Comparison of ENCODE assay signal across 15 cellular contexts in genomic region chr12:4824415-4824814, GRCh38.
DNase-seq lines count a peak whose midpoint lies in the region; ATAC-seq and TF ChIP-seq lines count a peak whose summit lies in the region.
"Had no signal": no experiment of that assay in that cellular context is flagged by ENCODE, and none has a peak within 500 bp of the region (broad histone marks: within the 10 kb centered on the region; RNA-seq: fewer than 3 reads in every experiment).

No MANE protein-coding gene starts in this region.

- H3K79me2 ChIP-seq in Loucy (ENCODE audit: insufficient read depth, low read length) (peaks cover 52% of the 10 kb centered on the region), mammary epithelial cell (ENCODE audit: insufficient read depth, low read length) (no peaks in the 10 kb centered on the region), mesendoderm (ENCODE audit: control insufficient read depth, insufficient read depth, low read length) (no peaks in the 10 kb centered on the region)

- no peak overlapping the region for H3K56ac ChIP-seq in mesendoderm (ENCODE audit: low read length)

- H3K9me3 ChIP-seq in Loucy (ENCODE audit: insufficient read depth, low read depth, low read length), result no peaks in the 10 kb centered on the region
- no peaks in the 10 kb centered on the region for H3K9me3 ChIP-seq in mammary epithelial cell (replicated peaks; ENCODE audit: insufficient read depth, low read length)
- H3K9me3 ChIP-seq: esophagus muscularis mucosa, prostate gland had no signal

- H3K27ac ChIP-seq in mammary epithelial cell (ENCODE audit: insufficient read depth, low read depth, low read length) (no peak overlapping the region), mesendoderm (ENCODE audit: low read depth, low read length) (no peak overlapping the region)
- H3K27ac ChIP-seq: esophagus muscularis mucosa, prostate gland had no signal

- ATAC-seq in Right ventricle myocardium inferior (no peak), HG03354 (IDR thresholded peaks at IDR 0.05; ENCODE audit: poor library complexity, severe bottlenecking, unreplicated experiment) (no peak), GM18867 (IDR thresholded peaks at IDR 0.05; ENCODE audit: unreplicated experiment) (no peak)
- ATAC-seq: activated T-helper 17 cell treated with anti-CD3 and anti-CD28 coated beads, Interleukin-2, amount 50 U/mL, for 72 hours had no signal

- in situ Hi-C loops in mammary epithelial cell (cut with MboI; ENCODE audit: low sequenced_read_pairs in 2 of 2), result no loop called here

- no peak for TF ChIP-seq CTCF in Loucy (conservative IDR thresholded peaks at IDR 0.05; ENCODE audit: low read length)
- TF ChIP-seq CTCF in mammary epithelial cell (conservative IDR thresholded peaks at IDR 0.05 in 1 of 2, IDR thresholded peaks at IDR 0.05 in 1 of 2; ENCODE audit: extremely low read depth in 1 of 2, insufficient read depth in 1 of 2, low read depth in 1 of 2, low read length in 2 of 2), result no peak

- CTCF ChIA-PET in mammary epithelial cell (lab: Charles Lee; ENCODE audit: low non-redundant PET), result no interaction called here

- 77% methylated on average over 8 of the region's 8 CpGs for WGBS in mammary epithelial cell (ENCODE audit: low coverage, missing lambda C conversion rate)
- WGBS in mesendoderm (ENCODE audit: extremely low coverage, insufficient coverage, low lambda C conversion rate), result no CpG with 5 or more reads among the region's 8 CpGs

- H3K23ac ChIP-seq in mesendoderm (ENCODE audit: low read length), result no peak overlapping the region

- H3K27me3 ChIP-seq in Loucy (ENCODE audit: insufficient read depth, low read length, poor library complexity, severe bottlenecking) (no peaks in the 10 kb centered on the region), mammary epithelial cell (ENCODE audit: insufficient read depth, low read length) (no peaks in the 10 kb centered on the region), mesendoderm (ENCODE audit: insufficient read depth, low read length, poor library complexity) (no peaks in the 10 kb centered on the region)

- intact Hi-C loops in mammary epithelial cell (cut with micrococcal nuclease), result no loop called here
- intact Hi-C loops in Right ventricle myocardium inferior (cut with DNase I), result no loop called here

- H3K36me3 ChIP-seq in Loucy (ENCODE audit: insufficient read depth, low read length) (no peaks in the 10 kb centered on the region), mammary epithelial cell (ENCODE audit: insufficient read depth, low read length) (no peaks in the 10 kb centered on the region), mesendoderm (ENCODE audit: control insufficient read depth, insufficient read depth, low read length) (no peaks in the 10 kb centered on the region)
- H3K36me3 ChIP-seq: esophagus muscularis mucosa, prostate gland had no signal

- H4K8ac ChIP-seq in mesendoderm (ENCODE audit: low read depth, low read length), result no peak overlapping the region

- BruUV-seq in mammary epithelial cell (replicated peaks; lab: Mats Ljungman, UMichigan), result no TSS peak

- H3K4me3 ChIP-seq in Loucy (ENCODE audit: low read length, poor library complexity, severe bottlenecking), result no peak overlapping the region
- no peak overlapping the region for H3K4me3 ChIP-seq in mammary epithelial cell (replicated peaks in 1 of 3; ENCODE audit: insufficient read depth in 1 of 3, low read depth in 2 of 3, low read length in 3 of 3)
- H3K4me3 ChIP-seq in mesendoderm (ENCODE audit: low read length), result no peak overlapping the region
- H3K4me3 ChIP-seq: esophagus muscularis mucosa, prostate gland had no signal

- H3K9ac ChIP-seq in Loucy (ENCODE audit: low read depth, low read length, poor library complexity, severe bottlenecking) (no peak overlapping the region), mammary epithelial cell (ENCODE audit: insufficient read depth, low read length) (no peak overlapping the region), mesendoderm (ENCODE audit: low read length) (no peak overlapping the region)

- peak; percentile 82 for DNase-seq in Daoy (ENCODE audit: low read depth)
- peak; percentile 19 for DNase-seq in mammary epithelial cell
- DNase-seq in mesendoderm, result peak; percentile 84
- DNase-seq in NCI-H2227 (lab: John Stamatoyannopoulos, UW; ENCODE audit: unreplicated experiment), result no peak
- DNase-seq in Right ventricle myocardium inferior (ENCODE audit: missing footprints), result no peak
- DNase-seq: activated CD4-positive, alpha-beta T cell treated with anti-CD3 and anti-CD28 coated beads for 48 hours; central memory CD4-positive, alpha-beta T cell; NCI-H1417 treated with DMSO at 0.1 percent for 48 hours; NCI-H748 treated with DMSO at 0.1 percent for 48 hours had no signal

- peaks cover 54% of the 10 kb centered on the region for H3K4me1 ChIP-seq in Loucy (ENCODE audit: insufficient read depth, low read length, poor library complexity, severe bottlenecking)
- H3K4me1 ChIP-seq in mammary epithelial cell (ENCODE audit: insufficient read depth, low read length), result peaks cover 6% of the 10 kb centered on the region
- H3K4me1 ChIP-seq in mesendoderm (ENCODE audit: control insufficient read depth, low read depth, low read length), result no peaks in the 10 kb centered on the region
- H3K4me1 ChIP-seq: prostate gland had no signal

- no peaks in the 10 kb centered on the region for H4K20me1 ChIP-seq in Loucy (ENCODE audit: insufficient read depth, low read length, poor library complexity, severe bottlenecking)
- H4K20me1 ChIP-seq in mammary epithelial cell (ENCODE audit: insufficient read depth, low read length), result no peaks in the 10 kb centered on the region

- dilution Hi-C loops in mammary epithelial cell (cut with HindIII; ENCODE audit: low sequenced_read_pairs), result loop anchor here (5.0 kb wide), 1 partner anchor 82 kb away; no protein-coding TSS in a partner anchor

- H2AK5ac ChIP-seq in mesendoderm (ENCODE audit: low read length), result no peak overlapping the region

- no peak overlapping the region for H4K5ac ChIP-seq in mesendoderm (ENCODE audit: low read length)

- H3K4me2 ChIP-seq in Loucy (ENCODE audit: low read depth, low read length, poor library complexity, severe bottlenecking) (peak overlapping the region; percentile 98), mammary epithelial cell (ENCODE audit: insufficient read depth, low read depth, low read length) (no peak overlapping the region), mesendoderm (ENCODE audit: low read length) (no peak overlapping the region)

- H3K79me1 ChIP-seq in mesendoderm (ENCODE audit: low read length), result no peaks in the 10 kb centered on the region

- no peak overlapping the region for H2BK120ac ChIP-seq in mesendoderm (ENCODE audit: low read depth, low read length)

- H3K18ac ChIP-seq in mesendoderm (ENCODE audit: low read length), result no peak overlapping the region

- H3K9me2 ChIP-seq in Loucy (replicated peaks; ENCODE audit: low read depth, low read length), result no peaks in the 10 kb centered on the region

- H2AFZ ChIP-seq in Loucy (ENCODE audit: low read length) (no peak overlapping the region), mammary epithelial cell (ENCODE audit: low read depth, low read length) (no peak overlapping the region)

- no peak overlapping the region for H2BK15ac ChIP-seq in mesendoderm (replicated peaks; ENCODE audit: low read depth)

- no peak overlapping the region for H2BK5ac ChIP-seq in mesendoderm (ENCODE audit: low read length)

- no peaks in the 10 kb centered on the region for H3F3A ChIP-seq in Loucy (ENCODE audit: low read depth)

- H3K4ac ChIP-seq in mesendoderm (ENCODE audit: low read depth, low read length), result no peak overlapping the region

Comparison
In these comparisons a context has a peak if more than half of its experiments do, and no peak if none do; other contexts are left out.
1. DNase-seq: peak in Daoy (single experiment), mammary epithelial cell (single experiment) and mesendoderm (single experiment); none in NCI-H2227 (single experiment) and Right ventricle myocardium inferior (single experiment).